8 cellular contexts compared by ENCODE assay signal in the genomic region with DNA sequence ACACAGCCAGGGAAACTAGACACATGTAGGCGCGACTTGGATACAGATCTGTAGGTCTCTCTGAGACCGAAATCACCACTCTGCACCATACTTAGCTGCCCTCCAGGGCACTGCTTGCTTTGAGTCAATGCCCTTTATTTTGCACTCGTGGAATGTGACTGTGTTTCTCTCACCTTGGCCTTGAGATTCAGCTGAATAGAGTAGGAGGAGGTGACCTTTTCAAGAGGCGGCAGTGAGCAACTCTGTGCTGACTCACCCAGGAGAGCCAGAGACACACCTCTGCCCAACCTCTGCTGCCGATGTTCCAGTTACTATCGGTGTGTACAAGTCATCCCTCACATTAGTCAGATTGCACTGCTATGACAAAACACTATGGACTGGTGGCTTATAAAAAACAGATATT.
A peak's percentile ranks its signal among the peaks of the same experiment; 100 is the strongest.
DNase-seq lines count a peak whose midpoint lies in the region; ATAC-seq and TF ChIP-seq lines count a peak whose summit lies in the region.
"Had no signal": no experiment of that assay in that cellular context is flagged by ENCODE, and none has a peak within 500 bp of the region (broad histone marks: within the 10 kb centered on the region; RNA-seq: fewer than 3 reads in every experiment).

No MANE protein-coding gene starts in this region.

- H4K20me1 ChIP-seq in neural cell (ENCODE audit: insufficient read depth): no peaks in the 10 kb centered on the region

- TF ChIP-seq RAD21 in neural cell (conservative IDR thresholded peaks at IDR 0.05): no peak

- TF ChIP-seq EP300 in neural cell (conservative IDR thresholded peaks at IDR 0.05; ENCODE audit: poor library complexity, severe bottlenecking): no peak

- 88 to 91% (median 89%) methylated on average over 7 of the region's 7 CpGs for WGBS in psoas muscle, 3 donors

- H3K27me3 ChIP-seq in neural cell (ENCODE audit: insufficient read depth, low read depth, low read length): no peaks in the 10 kb centered on the region
- peaks cover 0 to 2% (median 0%) of the 10 kb centered on the region in 3 donors for H3K27me3 ChIP-seq in psoas muscle (ENCODE audit: insufficient read depth in 3 of 3, low read length in 2 of 3)

- ATAC-seq in stimulated activated naive CD8-positive, alpha-beta T cell treated with anti-CD3 and anti-CD28 coated beads, Interleukin-15, Interleukin-2, amounts not matched to agents 100 U/mL and 50 U/mL, for 24 hours: peak; percentile 98
- ATAC-seq in HG02852 (IDR thresholded peaks at IDR 0.05; ENCODE audit: unreplicated experiment) (no peak), HG03025 (IDR thresholded peaks at IDR 0.05; ENCODE audit: low FRiP score, unreplicated experiment) (no peak), psoas muscle (no peak)

- H3K4me3 ChIP-seq in neural cell (ENCODE audit: low read length) (no peak overlapping the region), psoas muscle (no peak overlapping the region)

- TF ChIP-seq CTCF in neural cell (IDR thresholded peaks at IDR 0.05; ENCODE audit: poor library complexity, severe bottlenecking) (no peak), psoas muscle (IDR thresholded peaks at IDR 0.05) (no peak)

- H3K79me2 ChIP-seq in neural cell (replicated peaks; ENCODE audit: insufficient read depth, low read length): no peaks in the 10 kb centered on the region

- peak overlapping the region; percentile 53 for H3K9ac ChIP-seq in neural cell (ENCODE audit: low read length)

- DNase-seq in activated CD4-positive, alpha-beta T cell treated with anti-CD3 and anti-CD28 coated beads for 1 hour: peak; percentile 25
- DNase-seq in activated T-helper 9 cell treated with anti-CD3 and anti-CD28 coated beads, Interleukin-2, amount 50 U/mL, for 16 hours (ENCODE audit: low read depth): peak; percentile 50
- peak; percentile 69 for DNase-seq in stimulated activated naive CD8-positive, alpha-beta T cell treated with anti-CD3 and anti-CD28 coated beads, Interleukin-15, Interleukin-2, amounts not matched to agents 100 U/mL and 50 U/mL, for 24 hours
- DNase-seq in psoas muscle: no peak
- DNase-seq: SIG-M5 had no signal

- H3F3A ChIP-seq in neural cell (ENCODE audit: insufficient read depth, low read length, poor library complexity, severe bottlenecking): peaks cover 12% of the 10 kb centered on the region

- H3K4me2 ChIP-seq in neural cell (ENCODE audit: low read length): no peak overlapping the region

- no peaks in the 10 kb centered on the region for H3K4me1 ChIP-seq in psoas muscle

- H3K27ac ChIP-seq in neural cell (ENCODE audit: low read length) (peak overlapping the region; percentile 96), psoas muscle (no peak overlapping the region)

- H3K9me2 ChIP-seq in neural cell (ENCODE audit: insufficient read depth, low read length): no peaks in the 10 kb centered on the region

- H3K36me3 ChIP-seq in neural cell (ENCODE audit: insufficient read depth, low read length) (no peaks in the 10 kb centered on the region), psoas muscle (ENCODE audit: insufficient read depth in 1 of 2, low read depth in 1 of 2) (no peaks in the 10 kb centered on the region)

- intact Hi-C loops in psoas muscle (cut with DNase I): no loop called here

- H2AFZ ChIP-seq in neural cell (ENCODE audit: low read depth, low read length): no peak overlapping the region

- H3K9me3 ChIP-seq in neural cell (ENCODE audit: low read length): no peaks in the 10 kb centered on the region
- H3K9me3 ChIP-seq in psoas muscle: no peaks in the 10 kb centered on the region

TF ChIP-seq in neural cell, 6 proteins besides CTCF, POLR2A, EP300 and RAD21:
- TF ChIP-seq MXI1 (conservative IDR thresholded peaks at IDR 0.05; ENCODE audit: poor library complexity, severe bottlenecking): no peak
- TF ChIP-seq, protein P1, sequence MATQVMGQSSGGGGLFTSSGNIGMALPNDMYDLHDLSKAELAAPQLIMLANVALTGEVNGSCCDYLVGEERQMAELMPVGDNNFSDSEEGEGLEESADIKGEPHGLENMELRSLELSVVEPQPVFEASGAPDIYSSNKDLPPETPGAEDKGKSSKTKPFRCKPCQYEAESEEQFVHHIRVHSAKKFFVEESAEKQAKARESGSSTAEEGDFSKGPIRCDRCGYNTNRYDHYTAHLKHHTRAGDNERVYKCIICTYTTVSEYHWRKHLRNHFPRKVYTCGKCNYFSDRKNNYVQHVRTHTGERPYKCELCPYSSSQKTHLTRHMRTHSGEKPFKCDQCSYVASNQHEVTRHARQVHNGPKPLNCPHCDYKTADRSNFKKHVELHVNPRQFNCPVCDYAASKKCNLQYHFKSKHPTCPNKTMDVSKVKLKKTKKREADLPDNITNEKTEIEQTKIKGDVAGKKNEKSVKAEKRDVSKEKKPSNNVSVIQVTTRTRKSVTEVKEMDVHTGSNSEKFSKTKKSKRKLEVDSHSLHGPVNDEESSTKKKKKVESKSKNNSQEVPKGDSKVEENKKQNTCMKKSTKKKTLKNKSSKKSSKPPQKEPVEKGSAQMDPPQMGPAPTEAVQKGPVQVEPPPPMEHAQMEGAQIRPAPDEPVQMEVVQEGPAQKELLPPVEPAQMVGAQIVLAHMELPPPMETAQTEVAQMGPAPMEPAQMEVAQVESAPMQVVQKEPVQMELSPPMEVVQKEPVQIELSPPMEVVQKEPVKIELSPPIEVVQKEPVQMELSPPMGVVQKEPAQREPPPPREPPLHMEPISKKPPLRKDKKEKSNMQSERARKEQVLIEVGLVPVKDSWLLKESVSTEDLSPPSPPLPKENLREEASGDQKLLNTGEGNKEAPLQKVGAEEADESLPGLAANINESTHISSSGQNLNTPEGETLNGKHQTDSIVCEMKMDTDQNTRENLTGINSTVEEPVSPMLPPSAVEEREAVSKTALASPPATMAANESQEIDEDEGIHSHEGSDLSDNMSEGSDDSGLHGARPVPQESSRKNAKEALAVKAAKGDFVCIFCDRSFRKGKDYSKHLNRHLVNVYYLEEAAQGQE (IDR thresholded peaks at IDR 0.05; ENCODE audit: borderline replicate concordance): no peak
- no peak for TF ChIP-seq TAF1 (IDR thresholded peaks at IDR 0.05; ENCODE audit: low read depth)
- TF ChIP-seq EZH2 (IDR thresholded peaks at IDR 0.05; ENCODE audit: borderline replicate concordance, insufficient read depth, low read length, poor library complexity, severe bottlenecking): no peak
- TF ChIP-seq POLR2AphosphoS5 (IDR thresholded peaks at IDR 0.05): no peak
- no peak for TF ChIP-seq SMC3 (conservative IDR thresholded peaks at IDR 0.05; ENCODE audit: poor library complexity)

Comparison
In these comparisons a context has a peak if more than half of its experiments do, and no peak if none do; other contexts are left out.
1. DNase-seq: peak in activated CD4-positive, alpha-beta T cell treated with anti-CD3 and anti-CD28 coated beads for 1 hour (single experiment), activated T-helper 9 cell treated with anti-CD3 and anti-CD28 coated beads, Interleukin-2, amount 50 U/mL, for 16 hours (single experiment) and stimulated activated naive CD8-positive, alpha-beta T cell treated with anti-CD3 and anti-CD28 coated beads, Interleukin-15, Interleukin-2, amounts not matched to agents 100 U/mL and 50 U/mL, for 24 hours (single experiment); none in psoas muscle (0 of 2).